Comparison of ENCODE assay signal across 8 cellular contexts in the genomic region with DNA sequence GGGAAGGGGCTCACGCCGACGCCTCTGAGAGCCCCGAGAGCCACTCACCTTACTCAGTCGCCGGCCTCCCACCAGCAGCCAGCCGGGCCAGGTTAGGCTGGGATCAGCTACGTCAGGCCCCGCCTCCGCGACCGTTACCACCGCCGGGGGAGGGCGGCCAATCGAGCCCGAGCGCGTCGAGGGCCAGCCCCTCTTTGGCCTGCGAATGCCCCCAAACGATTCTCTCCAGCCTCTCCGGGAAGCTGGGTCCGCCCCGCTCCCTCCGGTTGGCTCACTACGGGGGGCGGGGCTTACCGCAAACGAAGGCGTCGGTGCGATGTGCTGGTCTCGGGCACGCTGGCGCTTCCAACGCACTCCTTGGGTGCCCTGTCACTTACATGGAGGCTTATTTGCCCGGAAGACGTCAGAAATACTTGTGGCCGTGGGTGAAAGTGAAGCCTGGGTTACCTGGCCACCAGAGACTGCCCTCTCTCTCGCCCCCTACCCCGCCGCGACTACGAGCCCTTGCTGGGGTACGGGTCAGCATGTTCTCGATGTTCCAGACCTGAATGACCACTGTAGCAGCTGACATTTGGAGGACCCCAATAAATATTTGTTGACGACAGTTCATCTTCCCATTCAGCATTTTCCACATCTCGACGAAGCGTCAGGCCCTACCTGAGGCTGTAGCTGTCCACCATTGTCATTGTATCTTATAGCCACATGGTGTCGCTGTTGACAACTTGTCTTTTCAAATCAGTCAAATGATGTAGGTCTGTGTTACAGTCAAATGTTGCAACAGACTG. TPM values are rescaled to one million over a fixed set of nuclear protein-coding genes. Genes with fewer than 3 reads are reported as not detected.
A peak's percentile ranks its signal among the peaks of the same experiment; 100 is the strongest.
DNase-seq lines count a peak whose midpoint lies in the region; ATAC-seq, FAIRE-seq and TF ChIP-seq lines count a peak whose summit lies in the region.

A gene with protein sequence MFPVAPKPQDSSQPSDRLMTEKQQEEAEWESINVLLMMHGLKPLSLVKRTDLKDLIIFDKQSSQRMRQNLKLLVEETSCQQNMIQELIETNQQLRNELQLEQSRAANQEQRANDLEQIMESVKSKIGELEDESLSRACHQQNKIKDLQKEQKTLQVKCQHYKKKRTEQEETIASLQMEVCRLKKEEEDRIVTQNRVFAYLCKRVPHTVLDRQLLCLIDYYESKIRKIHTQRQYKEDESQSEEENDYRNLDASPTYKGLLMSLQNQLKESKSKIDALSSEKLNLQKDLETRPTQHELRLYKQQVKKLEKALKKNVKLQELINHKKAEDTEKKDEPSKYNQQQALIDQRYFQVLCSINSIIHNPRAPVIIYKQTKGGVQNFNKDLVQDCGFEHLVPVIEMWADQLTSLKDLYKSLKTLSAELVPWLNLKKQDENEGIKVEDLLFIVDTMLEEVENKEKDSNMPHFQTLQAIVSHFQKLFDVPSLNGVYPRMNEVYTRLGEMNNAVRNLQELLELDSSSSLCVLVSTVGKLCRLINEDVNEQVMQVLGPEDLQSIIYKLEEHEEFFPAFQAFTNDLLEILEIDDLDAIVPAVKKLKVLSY (minus strand): TSS at position 111 of the 785 bp plus-strand sequence. CDS start 21,333 bp downstream, outside the sequence.

- no peaks in the 10 kb centered on the region for H3K79me2 ChIP-seq in HepG2 (ENCODE audit: insufficient read depth, low read length)

- BruUV-seq in HepG2 (replicated peaks; lab: Mats Ljungman, UMichigan), result TSS peak; percentile 97

- H3K27ac ChIP-seq in colonic mucosa (peak within 1 kb of the TSS; percentile 89), HepG2 (ENCODE audit: extremely low read length, insufficient read depth, low read length) (peak within 1 kb of the TSS; percentile 71)

- H3K36me3 ChIP-seq in colonic mucosa (no peaks in the 10 kb centered on the region), HepG2 (replicated peaks in 1 of 2; ENCODE audit: control insufficient read depth in 1 of 2, insufficient read depth in 2 of 2, low read length in 2 of 2) (no peaks in the 10 kb centered on the region)

- in situ Hi-C loops in GM18951 (cut with MboI; ENCODE audit: low sequenced_read_pairs, unreplicated experiment) (no loop called here), HepG2 (cut with HindIII; ENCODE audit: extremely low pct_ligation_motif_present, low pct_unique_long_range_greater_than_20kb) (loop anchor here (10.0 kb wide), 1 partner anchor 90 kb away; no protein-coding TSS in a partner anchor)

- peak within 1 kb of the TSS; percentile 94 for H3K4me2 ChIP-seq in HepG2 (ENCODE audit: low read depth, low read length)

- H4K20me1 ChIP-seq in HepG2 (ENCODE audit: insufficient read depth, low read length), result no peaks in the 10 kb centered on the region

- H3K27me3 ChIP-seq in colonic mucosa (no peaks in the 10 kb centered on the region), HepG2 (ENCODE audit: control insufficient read depth in 1 of 2, insufficient read depth in 2 of 2, low read length in 2 of 2) (no peaks in the 10 kb centered on the region; a peak in 1 of 5 replicates)

- CTCF ChIA-PET in HepG2 (lab: Yijun Ruan, JAX; ENCODE audit: low intra/inter-chr PET ratio, low total read pairs), result interaction anchor here (1.1 to 2.4 kb wide), 3 partner anchors 321 to 329 kb away, joined by 3 to 21 read pairs (median 11); no protein-coding TSS in a partner anchor

- POLR2A ChIA-PET in HepG2 (lab: Yijun Ruan, JAX), result interaction anchor here (0.6 to 3.3 kb wide), 19 partner anchors 9 to 408 kb away, joined by 3 to 36 read pairs (median 5); a partner anchor contains a TSS

- TF ChIP-seq RAD21 in HepG2 (CRISPR knock-in tag; IDR thresholded peaks at IDR 0.05), result peak; percentile 64

- 2% methylated on average over 13 of the region's 52 CpGs for WGBS in HepG2 (ENCODE audit: low lambda C conversion rate)

- TF ChIP-seq CTCF in WI38 (IDR thresholded peaks at IDR 0.05; ENCODE audit: low read depth, low read length), result peak; percentile 69
- peak; percentile 92 for TF ChIP-seq CTCF in colonic mucosa (IDR thresholded peaks at IDR 0.05)
- peak; percentile 96 for TF ChIP-seq CTCF in HepG2 (CRISPR knock-in tag; IDR thresholded peaks at IDR 0.05)

- peak within 1 kb of the TSS; percentile 89 to 99 for H3K9ac ChIP-seq in colonic mucosa (ENCODE audit: low read depth in 2 of 2, low read length in 2 of 2)
- peak within 1 kb of the TSS; percentile 84 for H3K9ac ChIP-seq in HepG2 (ENCODE audit: insufficient read depth, low read depth, low read length)

- TF ChIP-seq POLR2A in GM18951 (IDR thresholded peaks at IDR 0.05; ENCODE audit: extremely low read depth, insufficient read depth, insufficient read length) (peak; percentile 74), HepG2 (IDR thresholded peaks at IDR 0.05; ENCODE audit: insufficient read depth in 1 of 2, low read depth in 2 of 2, low read length in 2 of 2) (peak; percentile 76 to 88)

- H3K4me1 ChIP-seq in colonic mucosa, result peaks cover 3% of the 10 kb centered on the region
- H3K4me1 ChIP-seq in HepG2 (ENCODE audit: insufficient read depth, low read length), result peaks cover 34% of the 10 kb centered on the region

- peak; percentile 88 for ATAC-seq in HG03280 (IDR thresholded peaks at IDR 0.05; ENCODE audit: unreplicated experiment)
- peak; percentile 97 for ATAC-seq in HepG2

- TF ChIP-seq EP300 in HepG2 (IDR thresholded peaks at IDR 0.05; ENCODE audit: low read depth in 2 of 2, low read length in 2 of 2) (0 out of 4 replicates have a peak, but pooled peaks of 1 of the 2 experiments have one; percentile 58), HepG2 (CRISPR knock-in tag; IDR thresholded peaks at IDR 0.05; ENCODE audit: borderline replicate concordance) (no peak)

- DNase-seq in A172 (ENCODE audit: low spot score) (peak; percentile 92), colonic mucosa (peak; percentile 96), HepG2 (ENCODE audit: low spot score) (peak; percentile 94), GOT3 (lab: John Stamatoyannopoulos, UW) (no peak)
- peak; percentile 81 to 86 for DNase-seq in stimulated activated CD4-positive, alpha-beta T cell treated with anti-CD3 and anti-CD28 coated beads, Interleukin-4, amount 100 ng/mL, for 4 hours

- H3K4me3 ChIP-seq in WI38 (ENCODE audit: low read depth, low read length) (peak within 1 kb of the TSS; percentile 92), colonic mucosa (peak within 1 kb of the TSS; percentile 64), HepG2 (replicated peaks in 1 of 3; ENCODE audit: insufficient read depth in 1 of 3, low read depth in 2 of 3, low read length in 3 of 3) (peak within 1 kb of the TSS; percentile 75 to 88 (median 83))

- H2AFZ ChIP-seq in HepG2 (ENCODE audit: low read length), result peak within 1 kb of the TSS; percentile 93

- FAIRE-seq in HepG2 (lab: Jason Lieb, UNC), result peak; percentile 97

- intact Hi-C loops in colonic mucosa (cut with DNase I), result loop anchor here (2.0 to 10.0 kb wide), 3 partner anchors 240 to 328 kb away; a partner anchor contains a TSS
- intact Hi-C loops in HepG2 (cut with micrococcal nuclease; ENCODE audit: unreplicated experiment), result loop anchor here (1.0 to 5.0 kb wide), 6 partner anchors 93 to 329 kb away; a partner anchor contains a TSS

- H3K9me3 ChIP-seq in colonic mucosa, result no peaks in the 10 kb centered on the region
- H3K9me3 ChIP-seq in HepG2 (ENCODE audit: low read length), result peaks cover 4% of the 10 kb centered on the region; the same call in 1 of the 2 replicates

TF ChIP-seq in HepG2, 621 proteins besides CTCF, POLR2A, EP300 and RAD21 (continues in another document):
- TF ChIP-seq ZBTB7A (CRISPR knock-in tag; IDR thresholded peaks at IDR 0.05), result peak; percentile 43; the same call in 1 of the 2 replicates
- peak; percentile 68; the same call in 1 of the 2 replicates for TF ChIP-seq MTA1 (CRISPR knock-in tag; IDR thresholded peaks at IDR 0.05; ENCODE audit: borderline replicate concordance)
- peak; percentile 84; the same call in 1 of the 2 replicates for TF ChIP-seq SALL1 (CRISPR knock-in tag; IDR thresholded peaks at IDR 0.05)
- TF ChIP-seq ZNF263 (CRISPR knock-in tag; IDR thresholded peaks at IDR 0.05), result peak; percentile 19; the same call in 1 of the 2 replicates
- 0 out of 2 replicates have a peak, but pooled peaks have one; percentile 65 for TF ChIP-seq ARID2 (CRISPR knock-in tag; IDR thresholded peaks at IDR 0.05; ENCODE audit: borderline replicate concordance)
- peak; percentile 20 for TF ChIP-seq GATA4 (IDR thresholded peaks at IDR 0.05; ENCODE audit: borderline replicate concordance, low read depth)

RNA-seq across cellular contexts. Expression of the gene that starts here (rescaled TPM):
- 27.0 and 30.0 TPM in 2 replicates for total RNA-seq in A172 (2014; rRNA removed; shearing (Covaris generic))
- total RNA-seq in colonic mucosa, result 10 to 100 TPM; 31.6 to 45.4 TPM
- total RNA-seq in HepG2 (2016; rRNA removed; fragmentation: Illumina TruSeq; extraction: Trizol), result 22.3 and 24.4 TPM in 2 replicates
- 45.4 and 52.7 TPM in 2 replicates for total RNA-seq in HepG2 (2016; cell fraction: cytosol; rRNA removed; fragmentation: Illumina TruSeq; extraction: Trizol; ENCODE audit: low read depth)
- total RNA-seq in HepG2 (2016; cell fraction: insoluble cytoplasmic fraction; rRNA removed; fragmentation: Illumina TruSeq; extraction: Trizol), result 21.6 and 27.0 TPM in 2 replicates
- total RNA-seq in HepG2 (2016; cell fraction: membrane; rRNA removed; fragmentation: Illumina TruSeq; extraction: Trizol), result 32.9 and 33.3 TPM in 2 replicates
- total RNA-seq in HepG2 (2016; cell fraction: nucleus; rRNA removed; fragmentation: Illumina TruSeq; extraction: Trizol), result 30.3 and 32.7 TPM in 2 replicates
- 3.9 and 4.0 TPM in 2 replicates for polyA plus RNA-seq in HepG2 (2011; rRNA removed)
- 1.7 and 2.2 TPM in 2 replicates for polyA plus RNA-seq in HepG2 (2011; cell fraction: cytosol; rRNA removed)
- polyA plus RNA-seq in HepG2 (2011; cell fraction: nucleus; rRNA removed), result 3.8 and 4.3 TPM in 2 replicates
- 7.1 and 11.8 TPM in 2 replicates for polyA plus RNA-seq in HepG2 (2012)
- 14.6 and 16.6 TPM in 2 replicates for polyA plus RNA-seq in HepG2 (2016; cell fraction: cytosol; fragmentation: Illumina TruSeq; extraction: Trizol; ENCODE audit: low read depth)
- 20.6 and 21.8 TPM in 2 replicates for polyA plus RNA-seq in HepG2 (2016; cell fraction: insoluble cytoplasmic fraction; fragmentation: Illumina TruSeq; extraction: Trizol; ENCODE audit: low read depth)
- 18.9 and 22.1 TPM in 2 replicates for polyA plus RNA-seq in HepG2 (2016; cell fraction: membrane; fragmentation: Illumina TruSeq; extraction: Trizol; ENCODE audit: low read depth)
- polyA plus RNA-seq in HepG2 (2016; cell fraction: nucleus; fragmentation: Illumina TruSeq; extraction: Trizol; ENCODE audit: insufficient read depth, low read depth), result 16.1 and 18.5 TPM in 2 replicates
- 2.2 and 4.7 TPM in 2 replicates for polyA minus RNA-seq in HepG2 (2011; rRNA and poly(A)+ RNA removed; ENCODE audit: low replicate concordance)
- polyA minus RNA-seq in HepG2 (2011; cell fraction: cytosol; rRNA and poly(A)+ RNA removed), result 5.1 and 9.1 TPM in 2 replicates
- 37.3 and 39.8 TPM in 2 replicates for polyA minus RNA-seq in HepG2 (2011; cell fraction: nucleus; rRNA and poly(A)+ RNA removed)
